21 cellular contexts compared by ENCODE assay signal in the genomic region with DNA sequence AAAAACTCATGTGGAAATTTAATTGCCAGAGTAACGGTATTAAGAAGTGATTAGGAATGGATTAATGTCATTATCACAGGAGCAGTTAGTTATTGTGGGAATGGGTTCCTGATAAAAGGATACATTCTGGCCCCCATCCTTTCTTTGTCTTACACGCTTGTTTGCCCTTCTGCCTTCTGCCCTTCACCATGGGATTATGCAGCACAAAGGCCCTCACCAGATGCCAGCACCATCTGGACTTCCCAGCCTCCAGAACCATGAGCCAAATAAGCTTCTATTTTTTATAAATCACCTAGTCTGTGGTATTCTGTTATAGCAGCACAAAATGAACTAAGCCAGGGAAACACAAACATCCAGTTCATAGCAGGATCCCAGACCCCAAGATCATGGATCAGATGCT.
DNase-seq lines count a peak whose midpoint lies in the region; ATAC-seq and TF ChIP-seq lines count a peak whose summit lies in the region.
"Had no signal": no experiment of that assay in that cellular context is flagged by ENCODE, and none has a peak within 500 bp of the region (broad histone marks: within the 10 kb centered on the region; RNA-seq: fewer than 3 reads in every experiment).

No MANE protein-coding gene starts in this region.

- TF ChIP-seq CTCF in VCaP (conservative IDR thresholded peaks at IDR 0.05) (no peak), nephron progenitor cell (IDR thresholded peaks at IDR 0.05) (no peak)

- H3K9me3 Mint-ChIP-seq in nephron progenitor cell, result peaks cover 23% of the 10 kb centered on the region
- no peaks in the 10 kb centered on the region for H3K9me3 Mint-ChIP-seq in stimulated activated effector memory CD8-positive, alpha-beta T cell treated with anti-CD3 and anti-CD28 coated beads, Interleukin-12 subunit alpha, Interleukin-12 subunit beta, amount 100 ng/mL, for 72 hours
- H3K9me3 Mint-ChIP-seq: CD4-positive, alpha-beta T cell; HFFc6 had no signal

- H3K27ac ChIP-seq in VCaP, result peak overlapping the region; percentile 46
- H3K27ac ChIP-seq: A549, Peyer's patch had no signal

- peak overlapping the region; percentile 29 for H3K27ac Mint-ChIP-seq in nephron progenitor cell
- H3K27ac Mint-ChIP-seq in stimulated activated effector memory CD8-positive, alpha-beta T cell treated with anti-CD3 and anti-CD28 coated beads, Interleukin-12 subunit alpha, Interleukin-12 subunit beta, amount 100 ng/mL, for 72 hours, result no peak overlapping the region
- H3K27ac Mint-ChIP-seq: CD4-positive, alpha-beta T cell; H9; HFFc6 had no signal

- no peak overlapping the region for H3K4me3 Mint-ChIP-seq in nephron progenitor cell
- no peak overlapping the region for H3K4me3 Mint-ChIP-seq in stimulated activated effector memory CD8-positive, alpha-beta T cell treated with anti-CD3 and anti-CD28 coated beads, Interleukin-12 subunit alpha, Interleukin-12 subunit beta, amount 100 ng/mL, for 72 hours
- H3K4me3 Mint-ChIP-seq: CD4-positive, alpha-beta T cell; H9; HFFc6 had no signal

- DNase-seq in DMS 273 (lab: John Stamatoyannopoulos, UW; ENCODE audit: unreplicated experiment), result peak; percentile 96
- DNase-seq in NCI-H446 (lab: John Stamatoyannopoulos, UW), result peak; percentile 80 to 92
- no peak for DNase-seq in nephron progenitor cell
- no peak for DNase-seq in stimulated activated effector memory CD8-positive, alpha-beta T cell treated with anti-CD3 and anti-CD28 coated beads, Interleukin-12 subunit alpha, Interleukin-12 subunit beta, amount 100 ng/mL, for 72 hours (ENCODE audit: low spot score in 2 of 2)
- DNase-seq: Caco-2; CD4-positive, alpha-beta T cell; EL; H9; HFFc6; MG63; NCI-H1417 treated with DMSO at 0.1 percent for 48 hours; NCI-H1930; NCI-H748 treated with DMSO at 0.1 percent for 48 hours; Peyer's patch had no signal

- peaks cover 18% of the 10 kb centered on the region for H3K4me1 Mint-ChIP-seq in nephron progenitor cell
- no peaks in the 10 kb centered on the region for H3K4me1 Mint-ChIP-seq in stimulated activated effector memory CD8-positive, alpha-beta T cell treated with anti-CD3 and anti-CD28 coated beads, Interleukin-12 subunit alpha, Interleukin-12 subunit beta, amount 100 ng/mL, for 72 hours
- H3K4me1 Mint-ChIP-seq: H9 had no signal

- no peaks in the 10 kb centered on the region for H3K36me3 Mint-ChIP-seq in nephron progenitor cell (ENCODE audit: low read depth)
- H3K36me3 Mint-ChIP-seq in stimulated activated effector memory CD8-positive, alpha-beta T cell treated with anti-CD3 and anti-CD28 coated beads, Interleukin-12 subunit alpha, Interleukin-12 subunit beta, amount 100 ng/mL, for 72 hours, result no peaks in the 10 kb centered on the region

- ATAC-seq in GM21786 (IDR thresholded peaks at IDR 0.05; ENCODE audit: unreplicated experiment), result no peak
- no peak for ATAC-seq in stimulated activated effector memory CD8-positive, alpha-beta T cell treated with anti-CD3 and anti-CD28 coated beads, Interleukin-12 subunit alpha, Interleukin-12 subunit beta, amount 100 ng/mL, for 72 hours
- no peak for ATAC-seq in HG02970 (IDR thresholded peaks at IDR 0.05; ENCODE audit: low FRiP score, unreplicated experiment)
- ATAC-seq: A549, HepG2, K562, SK-N-SH treated with all-trans-retinoic acid at 6 μM for 48 hours had no signal

- peaks cover 4% of the 10 kb centered on the region for H3K27me3 Mint-ChIP-seq in nephron progenitor cell (ENCODE audit: low read depth, poor library complexity)

Comparison
In these comparisons a context has a peak if more than half of its experiments do, and no peak if none do; other contexts are left out.
1. DNase-seq: peak in DMS 273 (single experiment) and NCI-H446 (2 of 2); none in nephron progenitor cell (single experiment) and stimulated activated effector memory CD8-positive, alpha-beta T cell treated with anti-CD3 and anti-CD28 coated beads, Interleukin-12 subunit alpha, Interleukin-12 subunit beta, amount 100 ng/mL, for 72 hours (0 of 2).